In the genomic region with DNA sequence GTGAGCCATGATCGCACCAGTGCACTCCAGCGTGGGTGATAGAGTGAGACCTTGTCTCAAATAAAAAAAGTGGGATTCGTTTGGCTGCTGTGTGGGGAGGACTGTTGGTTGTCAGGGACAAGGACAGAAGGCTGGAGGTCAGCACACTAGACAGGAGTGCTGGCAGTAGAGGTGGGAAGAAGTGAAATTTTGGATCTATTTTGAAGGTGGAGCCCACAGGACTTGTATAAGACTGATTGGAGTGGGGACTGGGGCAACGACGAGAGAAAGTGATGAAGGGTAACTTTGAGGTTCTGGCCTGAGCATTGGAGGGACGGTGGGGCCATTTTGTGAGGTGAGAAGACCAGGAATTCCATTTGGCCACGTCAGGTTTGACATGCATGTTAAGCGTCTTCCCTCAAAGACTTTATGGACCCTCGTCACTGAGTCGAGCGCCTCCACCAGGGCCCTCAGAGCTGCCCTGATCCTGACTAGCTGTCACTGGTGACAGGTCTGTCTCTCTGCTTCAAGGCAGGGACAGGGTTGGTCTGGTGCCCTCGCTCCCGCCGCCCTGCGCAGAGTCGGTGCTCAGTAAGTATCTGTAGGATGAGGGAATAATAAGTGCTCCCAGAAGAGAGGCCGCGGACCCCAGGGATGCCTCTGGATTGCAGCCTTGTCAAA, we compare ENCODE assay signal across 1 cellular context.
TF ChIP-seq lines count a peak whose summit lies in the region.

No MANE protein-coding gene starts in this region.

TF ChIP-seq in GM12878, 131 proteins besides CTCF, POLR2A, EP300 and RAD21:
- TF ChIP-seq, protein P1, sequence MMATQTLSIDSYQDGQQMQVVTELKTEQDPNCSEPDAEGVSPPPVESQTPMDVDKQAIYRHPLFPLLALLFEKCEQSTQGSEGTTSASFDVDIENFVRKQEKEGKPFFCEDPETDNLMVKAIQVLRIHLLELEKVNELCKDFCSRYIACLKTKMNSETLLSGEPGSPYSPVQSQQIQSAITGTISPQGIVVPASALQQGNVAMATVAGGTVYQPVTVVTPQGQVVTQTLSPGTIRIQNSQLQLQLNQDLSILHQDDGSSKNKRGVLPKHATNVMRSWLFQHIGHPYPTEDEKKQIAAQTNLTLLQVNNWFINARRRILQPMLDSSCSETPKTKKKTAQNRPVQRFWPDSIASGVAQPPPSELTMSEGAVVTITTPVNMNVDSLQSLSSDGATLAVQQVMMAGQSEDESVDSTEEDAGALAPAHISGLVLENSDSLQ (IDR thresholded peaks at IDR 0.05) = peak; percentile 22; the same call in 1 of the 2 replicates
- TF ChIP-seq PBX3 (IDR thresholded peaks at IDR 0.05; ENCODE audit: insufficient replicate concordance, low read depth, low read length) (peak; percentile 59), KAT2A (conservative IDR thresholded peaks at IDR 0.05; ENCODE audit: control insufficient read depth, low read depth, low read length) (no peak), NKRF (conservative IDR thresholded peaks at IDR 0.05) (0 out of 2 replicates have a peak, but pooled peaks have one; percentile 30)
